ENCODE assay signal across 8 cellular contexts in genomic region chr20:62066983-62067433, GRCh38. TPM values are rescaled to one million over a fixed set of nuclear protein-coding genes. Genes with fewer than 3 reads are reported as not detected.
A peak's percentile ranks its signal among the peaks of the same experiment; 100 is the strongest.
DNase-seq lines count a peak whose midpoint lies in the region; ATAC-seq and TF ChIP-seq lines count a peak whose summit lies in the region.

No MANE protein-coding gene starts in this region.

- peak overlapping the region; percentile 64 for H3K4me3 ChIP-seq in AG04449 (ENCODE audit: low read depth, low read length)

- H3K4me3 Mint-ChIP-seq in activated T-cell treated with anti-CD3 and anti-CD28 coated beads, Interleukin-2, amount 50 U/mL, for 24 hours, result peak overlapping the region; percentile 83
- peak overlapping the region; percentile 80 for H3K4me3 Mint-ChIP-seq in progenitor cell of endocrine pancreas (ENCODE audit: low read depth)

- H3K4me1 Mint-ChIP-seq in activated T-cell treated with anti-CD3 and anti-CD28 coated beads, Interleukin-2, amount 50 U/mL, for 24 hours (ENCODE audit: low read depth), result peaks cover 38% of the 10 kb centered on the region
- H3K4me1 Mint-ChIP-seq in progenitor cell of endocrine pancreas (ENCODE audit: low read depth), result peaks cover 28% of the 10 kb centered on the region

- H3K36me3 Mint-ChIP-seq in activated T-cell treated with anti-CD3 and anti-CD28 coated beads, Interleukin-2, amount 50 U/mL, for 24 hours (ENCODE audit: low read depth), result peaks cover 23% of the 10 kb centered on the region
- H3K36me3 Mint-ChIP-seq in progenitor cell of endocrine pancreas (ENCODE audit: insufficient read depth), result peaks cover 3% of the 10 kb centered on the region

- POLR2A ChIA-PET in AG04449 (lab: Yijun Ruan, JAX), result interaction anchor here (0.8 to 1.6 kb wide), 7 partner anchors 13 to 75 kb away, joined by 3 to 37 read pairs (median 5); partner anchors contain the start of gene LSM14B

- H3K9me3 Mint-ChIP-seq in activated T-cell treated with anti-CD3 and anti-CD28 coated beads, Interleukin-2, amount 50 U/mL, for 24 hours, result no peaks in the 10 kb centered on the region
- no peaks in the 10 kb centered on the region for H3K9me3 Mint-ChIP-seq in progenitor cell of endocrine pancreas (ENCODE audit: low read depth)

- CTCF ChIA-PET in AG04449 (lab: Yijun Ruan, JAX), result interaction anchor here (1.4 kb wide), 1 partner anchor 60 kb away, joined by 3 read pairs; no protein-coding TSS in a partner anchor

- no peak for ATAC-seq in GM18511 (IDR thresholded peaks at IDR 0.05; ENCODE audit: unreplicated experiment)

- H3K27me3 Mint-ChIP-seq in activated T-cell treated with anti-CD3 and anti-CD28 coated beads, Interleukin-2, amount 50 U/mL, for 24 hours, result no peaks in the 10 kb centered on the region
- H3K27me3 Mint-ChIP-seq in progenitor cell of endocrine pancreas, result no peaks in the 10 kb centered on the region

- no peak for TF ChIP-seq CTCF in AG04449 (IDR thresholded peaks at IDR 0.05; ENCODE audit: insufficient read depth, low read length, missing control alignments)
- TF ChIP-seq CTCF in progenitor cell of endocrine pancreas (IDR thresholded peaks at IDR 0.05; ENCODE audit: unreplicated experiment), result no peak

- DNase-seq in AG04449 (ENCODE audit: low read depth, low spot score), result no peak
- peak; percentile 46 for DNase-seq in GM19238 (ENCODE audit: insufficient read length, low spot score)
- peak; percentile 41 for DNase-seq in activated T-cell treated with anti-CD3 and anti-CD28 coated beads, Interleukin-2, amount 50 U/mL, for 24 hours
- DNase-seq in glomerular visceral epithelial cell (ENCODE audit: extremely low spot score), result peak; percentile 25
- DNase-seq in progenitor cell of endocrine pancreas (ENCODE audit: low spot score, unreplicated experiment), result no peak
- DNase-seq in central memory CD4-positive, alpha-beta T cell, result no peak
- no peak for DNase-seq in NCI-H345 (lab: John Stamatoyannopoulos, UW)

- H3K27ac Mint-ChIP-seq in activated T-cell treated with anti-CD3 and anti-CD28 coated beads, Interleukin-2, amount 50 U/mL, for 24 hours, result peak overlapping the region; percentile 93
- peak overlapping the region; percentile 99 for H3K27ac Mint-ChIP-seq in progenitor cell of endocrine pancreas

RNA-seq across cellular contexts. Expression of gene TAF4, which starts 1.3 kb away (rescaled TPM):
- 34.7 and 35.9 TPM in 2 replicates for total RNA-seq in progenitor cell of endocrine pancreas

RNA-seq across cellular contexts. Expression of gene LSM14B, which starts 55.3 kb away (rescaled TPM):
- total RNA-seq in progenitor cell of endocrine pancreas, result 81.1 and 84.3 TPM in 2 replicates

Comparison
In these comparisons a context has a peak if more than half of its experiments do, and no peak if none do; other contexts are left out.
1. DNase-seq: peak in GM19238 (single experiment), activated T-cell treated with anti-CD3 and anti-CD28 coated beads, Interleukin-2, amount 50 U/mL, for 24 hours (single experiment) and glomerular visceral epithelial cell (single experiment); none in AG04449 (single experiment), progenitor cell of endocrine pancreas (single experiment), central memory CD4-positive, alpha-beta T cell (single experiment) and NCI-H345 (single experiment).